ENCODE assay signal across 8 cellular contexts in genomic region chr2:128318776-128319456, GRCh38. TPM values are rescaled to one million over a fixed set of nuclear protein-coding genes. Genes with fewer than 3 reads are reported as not detected.
DNase-seq lines count a peak whose midpoint lies in the region; ATAC-seq, FAIRE-seq and TF ChIP-seq lines count a peak whose summit lies in the region.

A gene with protein sequence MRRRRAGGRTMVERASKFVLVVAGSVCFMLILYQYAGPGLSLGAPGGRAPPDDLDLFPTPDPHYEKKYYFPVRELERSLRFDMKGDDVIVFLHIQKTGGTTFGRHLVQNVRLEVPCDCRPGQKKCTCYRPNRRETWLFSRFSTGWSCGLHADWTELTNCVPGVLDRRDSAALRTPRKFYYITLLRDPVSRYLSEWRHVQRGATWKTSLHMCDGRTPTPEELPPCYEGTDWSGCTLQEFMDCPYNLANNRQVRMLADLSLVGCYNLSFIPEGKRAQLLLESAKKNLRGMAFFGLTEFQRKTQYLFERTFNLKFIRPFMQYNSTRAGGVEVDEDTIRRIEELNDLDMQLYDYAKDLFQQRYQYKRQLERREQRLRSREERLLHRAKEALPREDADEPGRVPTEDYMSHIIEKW (minus strand): TSS chr2:128318868. CDS start chr2:128318563, 305 bp downstream.

- peak within 1 kb of the TSS; percentile 66 to 89 (median 79) for H3K4me3 ChIP-seq in esophagus muscularis mucosa
- H3K4me3 ChIP-seq in muscle layer of duodenum (ENCODE audit: low read depth in 1 of 2, low read length in 2 of 2) = peak within 1 kb of the TSS; percentile 74 to 79

- CTCF ChIA-PET in Calu3 (lab: Charles Lee) = no interaction called here

- H3K9me3 Mint-ChIP-seq in Calu3 (ENCODE audit: low read depth, unreplicated experiment) = no peaks in the 10 kb centered on the region

- no TSS peak for BruUV-seq in Calu3 (replicated peaks; lab: Mats Ljungman, UMichigan)

- intact Hi-C loops in Calu3 (cut with micrococcal nuclease; ENCODE audit: unreplicated experiment) (no loop called here), esophagus muscularis mucosa (cut with DNase I) (no loop called here)

- FAIRE-seq in HTR-8/SVneo (lab: Jason Lieb, UNC) = peak; percentile 26

- DNase-seq in Calu3 = peak; percentile 94
- peak; percentile 64 for DNase-seq in HTR-8/SVneo (ENCODE audit: insufficient read length, low spot score)
- DNase-seq in RKO (ENCODE audit: low spot score) = peak; percentile 79
- peak; percentile 88 to 94 for DNase-seq in activated T-cell treated with anti-CD3 and anti-CD28 coated beads, Interleukin-2, amount 50 U/mL, for 48 hours
- peak; percentile 92 for DNase-seq in esophagus muscularis mucosa (ENCODE audit: extremely low spot score)
- DNase-seq in stimulated activated CD8-positive, alpha-beta memory T cell treated with anti-CD3 and anti-CD28 coated beads, Interleukin-7, amount 100 ng/mL, for 24 hours (ENCODE audit: low read depth) = peak; percentile 79

- H3K27ac ChIP-seq in esophagus muscularis mucosa (replicated peaks in 1 of 4) (peak within 1 kb of the TSS; percentile 67 to 70 (median 68)), muscle layer of duodenum (ENCODE audit: low read length) (no peak within 1 kb of the TSS)

- ATAC-seq in GM21360 (IDR thresholded peaks at IDR 0.05; ENCODE audit: unreplicated experiment) = peak; percentile 58

- no peak for TF ChIP-seq POLR2A in esophagus muscularis mucosa (IDR thresholded peaks at IDR 0.05; ENCODE audit: low read depth)

- H3K4me1 ChIP-seq in esophagus muscularis mucosa = peaks cover 47 to 89% (median 65%) of the 10 kb centered on the region in 4 donors
- H3K4me1 ChIP-seq in muscle layer of duodenum (ENCODE audit: control insufficient read depth in 1 of 2, insufficient read depth in 2 of 2, low read length in 2 of 2) = peaks cover 2 to 41% of the 10 kb centered on the region in 2 donors

- H3K4me1 Mint-ChIP-seq in Calu3 (ENCODE audit: low read depth, unreplicated experiment) = peaks cover 16% of the 10 kb centered on the region

- no peak for TF ChIP-seq EP300 in esophagus muscularis mucosa (IDR thresholded peaks at IDR 0.05)

- H3K36me3 ChIP-seq in esophagus muscularis mucosa = peaks cover 0 to 15% (median 6%) of the 10 kb centered on the region in 4 donors
- H3K36me3 ChIP-seq in muscle layer of duodenum (ENCODE audit: control insufficient read depth in 1 of 2, insufficient read depth in 2 of 2, low read length in 2 of 2) = no peaks in the 10 kb centered on the region

- 1% methylated on average over 28 of the region's 84 CpGs for WGBS in esophagus muscularis mucosa

- TF ChIP-seq CTCF in Calu3 (IDR thresholded peaks at IDR 0.05; ENCODE audit: unreplicated experiment) (no peak), esophagus muscularis mucosa (IDR thresholded peaks at IDR 0.05) (peak in 1 of 3 experiments; percentile 11)

- H3K27ac Mint-ChIP-seq in Calu3 (ENCODE audit: unreplicated experiment) = no peak within 1 kb of the TSS

- H3K4me3 Mint-ChIP-seq in Calu3 (ENCODE audit: low read depth, unreplicated experiment) = peak within 1 kb of the TSS; percentile 96

- peaks cover 28% of the 10 kb centered on the region for H3K36me3 Mint-ChIP-seq in Calu3 (ENCODE audit: insufficient read depth, unreplicated experiment)

- no peaks in the 10 kb centered on the region for H3K27me3 Mint-ChIP-seq in Calu3 (ENCODE audit: unreplicated experiment)

- H3K9me3 ChIP-seq in esophagus muscularis mucosa (no peaks in the 10 kb centered on the region), muscle layer of duodenum (ENCODE audit: control insufficient read depth in 1 of 2, low read length in 2 of 2) (no peaks in the 10 kb centered on the region)

- H3K27me3 ChIP-seq in esophagus muscularis mucosa (no peaks in the 10 kb centered on the region), muscle layer of duodenum (ENCODE audit: low read depth, low read length) (no peaks in the 10 kb centered on the region)

RNA-seq across cellular contexts. Expression of the gene that starts here (rescaled TPM):
- total RNA-seq in Calu3 (2022) = 27.6 and 34.6 TPM in 2 replicates
- 10 to 100 TPM; 17.4 to 62.2 (median 38.5) TPM for total RNA-seq in esophagus muscularis mucosa
